In genomic region chr4:124278477-124278876, GRCh38 we compare ENCODE assay signal across 23 cellular contexts.
DNase-seq lines count a peak whose midpoint lies in the region; ATAC-seq, FAIRE-seq and TF ChIP-seq lines count a peak whose summit lies in the region.
"Had no signal": no experiment of that assay in that cellular context is flagged by ENCODE, and none has a peak within 500 bp of the region (broad histone marks: within the 10 kb centered on the region; RNA-seq: fewer than 3 reads in every experiment).

No MANE protein-coding gene starts in this region.

- H3K27me3 Mint-ChIP-seq in type B pancreatic cell, result no peaks in the 10 kb centered on the region
- H3K27me3 Mint-ChIP-seq: activated CD4-positive, alpha-beta T cell treated with anti-CD3 and anti-CD28 coated beads, Interleukin-2, amount 10 ng/mL, durations not matched to agents 7 days and 5 days; activated naive CD8-positive, alpha-beta T cell treated with anti-CD3 and anti-CD28 coated beads, Interleukin-2, amount 10 ng/mL, durations not matched to agents 7 days and 5 days; CD4-positive, alpha-beta memory T cell had no signal

- TF ChIP-seq CTCF in cardiac muscle cell (IDR thresholded peaks at IDR 0.05; ENCODE audit: low read depth, low read length) (no peak), fibroblast of pulmonary artery (IDR thresholded peaks at IDR 0.05; ENCODE audit: low read length, missing control alignments) (no peak), type B pancreatic cell (conservative IDR thresholded peaks at IDR 0.05) (no peak)

- no peaks in the 10 kb centered on the region for H3K36me3 Mint-ChIP-seq in type B pancreatic cell
- H3K36me3 Mint-ChIP-seq: activated naive CD8-positive, alpha-beta T cell treated with anti-CD3 and anti-CD28 coated beads, Interleukin-2, amount 10 ng/mL, durations not matched to agents 7 days and 5 days; CD4-positive, alpha-beta memory T cell had no signal

- FAIRE-seq in H54 (lab: Jason Lieb, UNC), result no peak
- FAIRE-seq: GM18507 had no signal

- no peak overlapping the region for H3K4me3 ChIP-seq in cardiac muscle cell
- no peak overlapping the region for H3K4me3 ChIP-seq in fibroblast of pulmonary artery (replicated peaks; ENCODE audit: low read depth, low read length)
- H3K4me3 ChIP-seq: esophagus muscularis mucosa, GM23338, upper lobe of right lung had no signal

- TF ChIP-seq POLR2A in H54 (IDR thresholded peaks at IDR 0.05; ENCODE audit: low read depth, low read length), result no peak

- intact Hi-C loops in Right ventricle myocardium inferior (cut with DNase I), result no loop called here

- peak overlapping the region; percentile 79 for H3K27ac Mint-ChIP-seq in type B pancreatic cell
- H3K27ac Mint-ChIP-seq: activated CD4-positive, alpha-beta T cell treated with anti-CD3 and anti-CD28 coated beads, Interleukin-2, amount 10 ng/mL, durations not matched to agents 7 days and 5 days; activated naive CD8-positive, alpha-beta T cell treated with anti-CD3 and anti-CD28 coated beads, Interleukin-2, amount 10 ng/mL, durations not matched to agents 7 days and 5 days; CD4-positive, alpha-beta memory T cell; GM23338; nephron had no signal

- no peaks in the 10 kb centered on the region for H3K9me3 ChIP-seq in cardiac muscle cell (ENCODE audit: low read depth)
- H3K9me3 ChIP-seq: esophagus muscularis mucosa, upper lobe of right lung had no signal

- no peaks in the 10 kb centered on the region for H3K27me3 ChIP-seq in cardiac muscle cell
- H3K27me3 ChIP-seq: esophagus muscularis mucosa, upper lobe of right lung had no signal

- H3K4me1 ChIP-seq in cardiac muscle cell (ENCODE audit: low read depth), result peaks cover 8% of the 10 kb centered on the region
- H3K4me1 ChIP-seq: esophagus muscularis mucosa, upper lobe of right lung had no signal

- H3K27ac ChIP-seq in cardiac muscle cell, result peak overlapping the region; percentile 70
- H3K27ac ChIP-seq: 22Rv1, esophagus muscularis mucosa, upper lobe of right lung had no signal

- peak; percentile 28 to 90 for DNase-seq in cardiac muscle cell (ENCODE audit: low read depth in 1 of 2, low spot score in 1 of 2)
- DNase-seq in Right ventricle myocardium inferior (ENCODE audit: missing footprints), result no peak
- peak; percentile 45 for DNase-seq in SK-N-DZ (ENCODE audit: low spot score)
- DNase-seq in fibroblast of pulmonary artery (ENCODE audit: low read depth), result peak; percentile 91
- no peak for DNase-seq in type B pancreatic cell (ENCODE audit: extremely low spot score, unreplicated experiment)
- no peak for DNase-seq in H54 (ENCODE audit: insufficient read length, low spot score)
- DNase-seq in NCI-H1105 treated with DMSO at 0.1 percent for 48 hours (lab: John Stamatoyannopoulos, UW), result no peak
- DNase-seq: activated CD4-positive, alpha-beta T cell treated with anti-CD3 and anti-CD28 coated beads, Interleukin-2, amount 10 ng/mL, durations not matched to agents 7 days and 5 days; activated naive CD8-positive, alpha-beta T cell treated with anti-CD3 and anti-CD28 coated beads, Interleukin-2, amount 10 ng/mL, durations not matched to agents 7 days and 5 days; CD4-positive, alpha-beta memory T cell; cortex of kidney; Kasumi-1; NCI-H2029; NCI-H526 treated with DMSO at 0.1 percent for 48 hours; stimulated activated CD4-positive, alpha-beta T cell treated with anti-CD3 and anti-CD28 coated beads, Interleukin-2, amount 100 ng/mL, for 24 hours; T1000; upper lobe of right lung had no signal

- ATAC-seq in Right ventricle myocardium inferior, result no peak
- no peak for ATAC-seq in HG03196 (IDR thresholded peaks at IDR 0.05; ENCODE audit: unreplicated experiment)
- ATAC-seq: GM23338, upper lobe of right lung had no signal

- no peaks in the 10 kb centered on the region for H3K9me3 Mint-ChIP-seq in type B pancreatic cell
- H3K9me3 Mint-ChIP-seq: activated CD4-positive, alpha-beta T cell treated with anti-CD3 and anti-CD28 coated beads, Interleukin-2, amount 10 ng/mL, durations not matched to agents 7 days and 5 days; activated naive CD8-positive, alpha-beta T cell treated with anti-CD3 and anti-CD28 coated beads, Interleukin-2, amount 10 ng/mL, durations not matched to agents 7 days and 5 days; CD4-positive, alpha-beta memory T cell; GM23338 had no signal

- no peak overlapping the region for H3K4me3 Mint-ChIP-seq in type B pancreatic cell
- H3K4me3 Mint-ChIP-seq: activated CD4-positive, alpha-beta T cell treated with anti-CD3 and anti-CD28 coated beads, Interleukin-2, amount 10 ng/mL, durations not matched to agents 7 days and 5 days; activated naive CD8-positive, alpha-beta T cell treated with anti-CD3 and anti-CD28 coated beads, Interleukin-2, amount 10 ng/mL, durations not matched to agents 7 days and 5 days; CD4-positive, alpha-beta memory T cell; GM23338; nephron had no signal

- peaks cover 11% of the 10 kb centered on the region for H3K4me1 Mint-ChIP-seq in type B pancreatic cell (ENCODE audit: unreplicated experiment)
- H3K4me1 Mint-ChIP-seq: activated CD4-positive, alpha-beta T cell treated with anti-CD3 and anti-CD28 coated beads, Interleukin-2, amount 10 ng/mL, durations not matched to agents 7 days and 5 days; activated naive CD8-positive, alpha-beta T cell treated with anti-CD3 and anti-CD28 coated beads, Interleukin-2, amount 10 ng/mL, durations not matched to agents 7 days and 5 days; CD4-positive, alpha-beta memory T cell; GM23338 had no signal

- no peaks in the 10 kb centered on the region for H3K36me3 ChIP-seq in cardiac muscle cell
- H3K36me3 ChIP-seq: esophagus muscularis mucosa, upper lobe of right lung had no signal

Comparison
In these comparisons a context has a peak if more than half of its experiments do, and no peak if none do; other contexts are left out.
1. DNase-seq: peak in cardiac muscle cell (2 of 2), SK-N-DZ (single experiment) and fibroblast of pulmonary artery (single experiment); none in Right ventricle myocardium inferior (single experiment), type B pancreatic cell (single experiment), H54 (single experiment) and NCI-H1105 treated with DMSO at 0.1 percent for 48 hours (single experiment).